In genomic region chr2:43774617-43775016, GRCh38 we compare ENCODE assay signal across 8 cellular contexts. TPM values are rescaled to one million over a fixed set of nuclear protein-coding genes. Genes with fewer than 3 reads are reported as not detected.
DNase-seq lines count a peak whose midpoint lies in the region; ATAC-seq and TF ChIP-seq lines count a peak whose summit lies in the region.

No MANE protein-coding gene starts in this region.

- peak overlapping the region; percentile 98 for H3K4me3 Mint-ChIP-seq in Calu3 (ENCODE audit: low read depth, unreplicated experiment)

- H3K4me3 ChIP-seq in OCI-LY7 (ENCODE audit: low read depth, low read length, poor library complexity, severe bottlenecking) (peak overlapping the region; percentile 77), epithelial cell of esophagus (ENCODE audit: low read length) (peak overlapping the region; percentile 64), osteoblast (ENCODE audit: insufficient read depth, low read length) (peak overlapping the region; percentile 98)

- POLR2A ChIA-PET in OCI-LY7 (lab: Charles Lee): interaction anchor here (0.7 to 1.2 kb wide), 4 partner anchors 21 to 198 kb away, joined by 3 to 4 read pairs (median 4); no protein-coding TSS in a partner anchor

- H3K27ac ChIP-seq in OCI-LY7 (ENCODE audit: low read depth, low read length, poor library complexity, severe bottlenecking): no peak overlapping the region
- peak overlapping the region; percentile 99 for H3K27ac ChIP-seq in osteoblast (ENCODE audit: low read depth, low read length)

- H3K36me3 Mint-ChIP-seq in Calu3 (ENCODE audit: insufficient read depth, unreplicated experiment): peaks cover 12% of the 10 kb centered on the region

- no peaks in the 10 kb centered on the region for H3K9me3 ChIP-seq in OCI-LY7 (ENCODE audit: low read length)
- no peaks in the 10 kb centered on the region for H3K9me3 ChIP-seq in osteoblast (ENCODE audit: low read depth, low read length)

- TF ChIP-seq CTCF in Calu3 (IDR thresholded peaks at IDR 0.05; ENCODE audit: unreplicated experiment): no peak
- no peak for TF ChIP-seq CTCF in OCI-LY7 (conservative IDR thresholded peaks at IDR 0.05; ENCODE audit: low read length)
- no peak for TF ChIP-seq CTCF in epithelial cell of esophagus (IDR thresholded peaks at IDR 0.05; ENCODE audit: insufficient read depth, low read depth, low read length, missing control alignments)
- TF ChIP-seq CTCF in osteoblast (IDR thresholded peaks at IDR 0.05; ENCODE audit: extremely low read depth, low read depth, low read length): no peak

- H3K27me3 ChIP-seq in osteoblast (ENCODE audit: insufficient read depth, low read length): no peaks in the 10 kb centered on the region

- H4K20me1 ChIP-seq in OCI-LY7 (ENCODE audit: insufficient read depth, low read length): no peaks in the 10 kb centered on the region
- H4K20me1 ChIP-seq in osteoblast (ENCODE audit: insufficient read depth, low read length): no peaks in the 10 kb centered on the region

- H2AFZ ChIP-seq in OCI-LY7 (ENCODE audit: low read length) (peak overlapping the region; percentile 94), osteoblast (ENCODE audit: low read length) (peak overlapping the region; percentile 99)

- 0 out of 2 replicates have a peak, but pooled peaks cover 4% of the 10 kb centered on the region for H3K9me2 ChIP-seq in OCI-LY7 (ENCODE audit: insufficient read depth, low read length)

- H3K4me1 Mint-ChIP-seq in Calu3 (ENCODE audit: low read depth, unreplicated experiment): no peaks in the 10 kb centered on the region

- no peaks in the 10 kb centered on the region for H3K27me3 Mint-ChIP-seq in Calu3 (ENCODE audit: unreplicated experiment)

- H3K36me3 ChIP-seq in OCI-LY7 (ENCODE audit: insufficient read depth, low read length) (no peaks in the 10 kb centered on the region), osteoblast (ENCODE audit: insufficient read depth, low read length) (peaks cover 9% of the 10 kb centered on the region)

- CTCF ChIA-PET in Calu3 (lab: Charles Lee): interaction anchor here (1.4 kb wide), 1 partner anchor 179 kb away, joined by 3 read pairs; the partner anchor contains the start of gene THADA
- CTCF ChIA-PET in OCI-LY7 (lab: Charles Lee; ENCODE audit: unreplicated experiment): no interaction called here

- H3K79me2 ChIP-seq in OCI-LY7 (ENCODE audit: insufficient read depth, low read depth, low read length): no peaks in the 10 kb centered on the region
- H3K79me2 ChIP-seq in osteoblast (ENCODE audit: insufficient read depth, low read length): peaks cover 9% of the 10 kb centered on the region

- ATAC-seq in HG03045 (IDR thresholded peaks at IDR 0.05; ENCODE audit: unreplicated experiment): no peak

- no peak for DNase-seq in Calu3
- DNase-seq in OCI-LY7 (ENCODE audit: low spot score): no peak
- no peak for DNase-seq in epithelial cell of esophagus (ENCODE audit: low read depth)
- no peak for DNase-seq in osteoblast (ENCODE audit: insufficient read length, low spot score, missing footprints)
- DNase-seq in SW 1271 (lab: John Stamatoyannopoulos, UW): no peak
- no peak for DNase-seq in SIG-M5 treated with dmso at 0.1 percent for 504 hours (lab: John Stamatoyannopoulos, UW; ENCODE audit: unreplicated experiment)
- DNase-seq in midbrain (lab: John Stamatoyannopoulos, UW): no peak

- no peaks in the 10 kb centered on the region for H3K9me3 Mint-ChIP-seq in Calu3 (ENCODE audit: low read depth, unreplicated experiment)

- peak overlapping the region; percentile 78 for H3K4me2 ChIP-seq in OCI-LY7 (ENCODE audit: low read length)
- peak overlapping the region; percentile 98 for H3K4me2 ChIP-seq in osteoblast (ENCODE audit: insufficient read depth, low read length)

- intact Hi-C loops in Calu3 (cut with micrococcal nuclease; ENCODE audit: unreplicated experiment) (no loop called here), OCI-LY7 (cut with micrococcal nuclease; ENCODE audit: unreplicated experiment) (loop anchor here (5.0 kb wide), 1 partner anchor 162 kb away; no protein-coding TSS in a partner anchor)

- H3K27ac Mint-ChIP-seq in Calu3 (ENCODE audit: unreplicated experiment): peak overlapping the region; percentile 98

- peaks cover 8% of the 10 kb centered on the region for H3K4me1 ChIP-seq in OCI-LY7 (ENCODE audit: insufficient read depth, low read length, poor library complexity, severe bottlenecking)
- peaks cover 5% of the 10 kb centered on the region for H3K4me1 ChIP-seq in osteoblast (ENCODE audit: insufficient read depth, low read length)

- BruUV-seq in Calu3 (replicated peaks; lab: Mats Ljungman, UMichigan): TSS peak; percentile 65
- TSS peak; percentile 74 for BruUV-seq in OCI-LY7 (replicated peaks; lab: Mats Ljungman, UMichigan)

RNA-seq across cellular contexts. Expression of gene DYNC2LI1, which starts 0.8 kb away (rescaled TPM):
- 20.0 and 24.0 TPM in 2 replicates for total RNA-seq in Calu3 (2022)
- total RNA-seq in OCI-LY7 (2014; rRNA removed; shearing (Covaris generic)): 13.6 and 18.9 TPM in 2 replicates
- total RNA-seq in OCI-LY7 (2022): 17.7 and 20.5 TPM in 2 replicates
- total RNA-seq in osteoblast: 26.8 and 29.2 TPM in 2 replicates
